ENCODE assay signal across 15 cellular contexts in the genomic region with DNA sequence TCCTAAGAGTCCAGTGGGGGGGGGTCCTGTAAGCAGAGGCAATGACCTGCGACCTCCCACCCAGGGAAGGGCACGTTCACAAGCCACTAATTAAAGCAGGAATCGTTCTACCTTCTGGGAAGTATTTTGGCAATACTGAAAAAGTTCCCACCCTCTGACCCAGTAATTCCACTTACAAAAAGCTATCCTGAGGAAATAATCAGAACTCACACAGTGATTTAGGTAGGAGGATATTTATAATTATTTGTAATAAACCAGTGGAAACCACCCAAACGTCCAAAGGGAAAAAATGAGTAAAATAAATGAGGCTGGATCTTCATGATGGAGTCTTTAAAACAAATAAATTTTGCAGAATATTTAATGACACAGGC. TPM values are rescaled to one million over a fixed set of nuclear protein-coding genes. Genes with fewer than 3 reads are reported as not detected.
DNase-seq lines count a peak whose midpoint lies in the region; ATAC-seq and TF ChIP-seq lines count a peak whose summit lies in the region.
"Had no signal": no experiment of that assay in that cellular context is flagged by ENCODE, and none has a peak within 500 bp of the region (broad histone marks: within the 10 kb centered on the region; RNA-seq: fewer than 3 reads in every experiment).

No MANE protein-coding gene starts in this region.

- H3K4me3 ChIP-seq in esophagus squamous epithelium (peak overlapping the region in 1 of 4 donors; percentile 40), neural progenitor cell (no peak overlapping the region)
- H3K4me3 ChIP-seq: body of pancreas had no signal

- H3K9me3 ChIP-seq in esophagus squamous epithelium = no peaks in the 10 kb centered on the region
- H3K9me3 ChIP-seq in neural progenitor cell (ENCODE audit: low read depth) = no peaks in the 10 kb centered on the region
- H3K9me3 ChIP-seq: body of pancreas had no signal

- intact Hi-C loops in esophagus squamous epithelium (cut with DNase I) = loop anchor here (10.0 kb wide), 2 partner anchors 238 to 292 kb away; a partner anchor contains a TSS

- peak overlapping the region; percentile 85 for H3K27ac Mint-ChIP-seq in activated naive CD8-positive, alpha-beta T cell treated with anti-CD3 and anti-CD28 coated beads, Interleukin-2, amount 50 U/mL, for 24 hours
- no peak overlapping the region for H3K27ac Mint-ChIP-seq in activated naive CD8-positive, alpha-beta T cell treated with anti-CD3 and anti-CD28 coated beads for 36 hours
- peak overlapping the region; percentile 95 for H3K27ac Mint-ChIP-seq in neural progenitor cell
- H3K27ac Mint-ChIP-seq in type B pancreatic cell = no peak overlapping the region
- H3K27ac Mint-ChIP-seq in effector memory CD8-positive, alpha-beta T cell = no peak overlapping the region

- H3K79me2 ChIP-seq in neural progenitor cell (ENCODE audit: low read depth) = no peaks in the 10 kb centered on the region

- WGBS in esophagus squamous epithelium, 2 donors = 43 to 64% methylated on average over 4 of the region's 4 CpGs

- H3K4me1 ChIP-seq in esophagus squamous epithelium (peaks cover 14 to 72% (median 54%) of the 10 kb centered on the region in 3 donors), neural progenitor cell (peaks cover 30% of the 10 kb centered on the region)

- peaks cover 44% of the 10 kb centered on the region for H3F3A ChIP-seq in neural progenitor cell (ENCODE audit: low read depth)

- no peak for ATAC-seq in activated naive CD8-positive, alpha-beta T cell treated with anti-CD3 and anti-CD28 coated beads, Interleukin-2, amount 50 U/mL, for 24 hours
- no peak for ATAC-seq in effector memory CD8-positive, alpha-beta T cell (replicated peaks)

- H3K9me3 Mint-ChIP-seq in activated naive CD8-positive, alpha-beta T cell treated with anti-CD3 and anti-CD28 coated beads, Interleukin-2, amount 50 U/mL, for 24 hours = no peaks in the 10 kb centered on the region
- no peaks in the 10 kb centered on the region for H3K9me3 Mint-ChIP-seq in activated naive CD8-positive, alpha-beta T cell treated with anti-CD3 and anti-CD28 coated beads for 36 hours
- H3K9me3 Mint-ChIP-seq in neural progenitor cell (peaks cover under 1% of the 10 kb centered on the region), type B pancreatic cell (no peaks in the 10 kb centered on the region)
- H3K9me3 Mint-ChIP-seq in effector memory CD8-positive, alpha-beta T cell = no peaks in the 10 kb centered on the region
- H3K9me3 Mint-ChIP-seq: activated CD4-positive, alpha-beta memory T cell treated with anti-CD3 and anti-CD28 coated beads for 36 hours had no signal

- no peak overlapping the region for H3K4me3 Mint-ChIP-seq in activated naive CD8-positive, alpha-beta T cell treated with anti-CD3 and anti-CD28 coated beads, Interleukin-2, amount 50 U/mL, for 24 hours
- no peak overlapping the region for H3K4me3 Mint-ChIP-seq in activated naive CD8-positive, alpha-beta T cell treated with anti-CD3 and anti-CD28 coated beads for 36 hours
- H3K4me3 Mint-ChIP-seq in neural progenitor cell (peak overlapping the region; percentile 78), type B pancreatic cell (peak overlapping the region; percentile 47)
- no peak overlapping the region for H3K4me3 Mint-ChIP-seq in effector memory CD8-positive, alpha-beta T cell
- H3K4me3 Mint-ChIP-seq: activated CD4-positive, alpha-beta memory T cell treated with anti-CD3 and anti-CD28 coated beads for 36 hours had no signal

- H3K4me2 ChIP-seq in neural progenitor cell = peak overlapping the region; percentile 40

- H3K27ac ChIP-seq in esophagus squamous epithelium (peak overlapping the region; percentile 69 to 97 (median 85)), neural progenitor cell (peak overlapping the region; percentile 75)

- peaks cover 7% of the 10 kb centered on the region for H3K4me1 Mint-ChIP-seq in activated naive CD8-positive, alpha-beta T cell treated with anti-CD3 and anti-CD28 coated beads, Interleukin-2, amount 50 U/mL, for 24 hours
- peaks cover 7% of the 10 kb centered on the region for H3K4me1 Mint-ChIP-seq in activated naive CD8-positive, alpha-beta T cell treated with anti-CD3 and anti-CD28 coated beads for 36 hours
- H3K4me1 Mint-ChIP-seq in neural progenitor cell (peaks cover 71% of the 10 kb centered on the region), type B pancreatic cell (ENCODE audit: unreplicated experiment) (peaks cover 36% of the 10 kb centered on the region)
- H3K4me1 Mint-ChIP-seq in effector memory CD8-positive, alpha-beta T cell (ENCODE audit: low read depth in 2 of 2) = peaks cover 0 to 2% of the 10 kb centered on the region in 2 donors

- no peaks in the 10 kb centered on the region for H4K20me1 ChIP-seq in neural progenitor cell (ENCODE audit: low read depth)

- H3K36me3 Mint-ChIP-seq in activated naive CD8-positive, alpha-beta T cell treated with anti-CD3 and anti-CD28 coated beads, Interleukin-2, amount 50 U/mL, for 24 hours (ENCODE audit: low read depth) = peaks cover 38% of the 10 kb centered on the region
- peaks cover 13% of the 10 kb centered on the region for H3K36me3 Mint-ChIP-seq in activated naive CD8-positive, alpha-beta T cell treated with anti-CD3 and anti-CD28 coated beads for 36 hours
- peaks cover 35% of the 10 kb centered on the region for H3K36me3 Mint-ChIP-seq in neural progenitor cell
- H3K36me3 Mint-ChIP-seq in type B pancreatic cell = peaks cover 25% of the 10 kb centered on the region
- H3K36me3 Mint-ChIP-seq in effector memory CD8-positive, alpha-beta T cell (ENCODE audit: insufficient read depth) = peaks cover 47% of the 10 kb centered on the region

- H2AFZ ChIP-seq in neural progenitor cell (replicated peaks) = no peak overlapping the region

- no peak for DNase-seq in activated naive CD8-positive, alpha-beta T cell treated with anti-CD3 and anti-CD28 coated beads, Interleukin-2, amount 50 U/mL, for 24 hours
- DNase-seq in activated naive CD8-positive, alpha-beta T cell treated with anti-CD3 and anti-CD28 coated beads for 36 hours = no peak
- DNase-seq in esophagus squamous epithelium (lab: John Stamatoyannopoulos, UW) (no peak), neural progenitor cell (ENCODE audit: low spot score) (no peak), type B pancreatic cell (ENCODE audit: extremely low spot score, unreplicated experiment) (no peak), foreskin melanocyte (no peak)
- no peak for DNase-seq in stimulated activated CD4-positive, alpha-beta T cell treated with anti-CD3 and anti-CD28 coated beads, Interleukin-4, amount 100 ng/mL, for 1 hour
- no peak for DNase-seq in effector memory CD8-positive, alpha-beta T cell
- DNase-seq: activated CD4-positive, alpha-beta memory T cell treated with anti-CD3 and anti-CD28 coated beads for 36 hours; body of pancreas; hippocampal formation; NCI-H2029 treated with DMSO at 0.1 percent for 48 hours; SHP77; stimulated activated CD4-positive, alpha-beta T cell treated with anti-CD3 and anti-CD28 coated beads, Interleukin-12 subunit alpha, Interleukin-12 subunit beta, amount 100 ng/mL, for 4 hours; stimulated activated naive CD4-positive, alpha-beta T cell treated with Interleukin-2 at 50 U/mL for 16 hours had no signal

- peaks cover 28 to 87% (median 30%) of the 10 kb centered on the region in 3 donors for H3K36me3 ChIP-seq in esophagus squamous epithelium
- peaks cover 3% of the 10 kb centered on the region for H3K36me3 ChIP-seq in neural progenitor cell

- no peaks in the 10 kb centered on the region for H3K27me3 Mint-ChIP-seq in activated naive CD8-positive, alpha-beta T cell treated with anti-CD3 and anti-CD28 coated beads, Interleukin-2, amount 50 U/mL, for 24 hours
- H3K27me3 Mint-ChIP-seq in activated naive CD8-positive, alpha-beta T cell treated with anti-CD3 and anti-CD28 coated beads for 36 hours = no peaks in the 10 kb centered on the region
- H3K27me3 Mint-ChIP-seq in neural progenitor cell (ENCODE audit: insufficient read depth, low read depth) = peaks cover under 1% of the 10 kb centered on the region
- no peaks in the 10 kb centered on the region for H3K27me3 Mint-ChIP-seq in type B pancreatic cell
- H3K27me3 Mint-ChIP-seq in effector memory CD8-positive, alpha-beta T cell = no peaks in the 10 kb centered on the region
- H3K27me3 Mint-ChIP-seq: activated CD4-positive, alpha-beta memory T cell treated with anti-CD3 and anti-CD28 coated beads for 36 hours had no signal

- TF ChIP-seq CTCF in esophagus squamous epithelium (IDR thresholded peaks at IDR 0.05) = no peak
- TF ChIP-seq CTCF in neural progenitor cell (IDR thresholded peaks at IDR 0.05) = no peak
- TF ChIP-seq CTCF in type B pancreatic cell (conservative IDR thresholded peaks at IDR 0.05) = no peak

- H3K27me3 ChIP-seq in esophagus squamous epithelium = no peaks in the 10 kb centered on the region
- H3K27me3 ChIP-seq in neural progenitor cell = no peaks in the 10 kb centered on the region
- H3K27me3 ChIP-seq: body of pancreas had no signal

- no peak for TF ChIP-seq POLR2A in esophagus squamous epithelium (IDR thresholded peaks at IDR 0.05)

- no peak overlapping the region for H3K9ac ChIP-seq in neural progenitor cell

RNA-seq across cellular contexts. Expression of a gene that starts 54.7 kb away (rescaled TPM):
- total RNA-seq in activated naive CD8-positive, alpha-beta T cell treated with anti-CD3 and anti-CD28 coated beads for 36 hours = 10 to 100 TPM; 20.7 to 26.9 TPM
- 10 to 100 TPM; 10.1 to 25.5 (median 12.6) TPM for total RNA-seq in esophagus squamous epithelium
- total RNA-seq in neural progenitor cell (ENCODE audit: low replicate concordance) = 8.4 and 10.2 TPM in 2 replicates
- 32.2 and 33.7 TPM in 2 replicates for total RNA-seq in type B pancreatic cell (ENCODE audit: low replicate concordance)

Comparison
In these comparisons a context has a peak if more than half of its experiments do, and no peak if none do; other contexts are left out.
1. H3K27ac Mint-ChIP-seq: peak in activated naive CD8-positive, alpha-beta T cell treated with anti-CD3 and anti-CD28 coated beads, Interleukin-2, amount 50 U/mL, for 24 hours (single experiment) and neural progenitor cell (single experiment); none in activated naive CD8-positive, alpha-beta T cell treated with anti-CD3 and anti-CD28 coated beads for 36 hours (single experiment), type B pancreatic cell (single experiment) and effector memory CD8-positive, alpha-beta T cell (0 of 2).
2. H3K4me3 Mint-ChIP-seq: peak in neural progenitor cell (single experiment) and type B pancreatic cell (single experiment); none in activated naive CD8-positive, alpha-beta T cell treated with anti-CD3 and anti-CD28 coated beads, Interleukin-2, amount 50 U/mL, for 24 hours (single experiment), activated naive CD8-positive, alpha-beta T cell treated with anti-CD3 and anti-CD28 coated beads for 36 hours (single experiment) and effector memory CD8-positive, alpha-beta T cell (0 of 2).